Comparison of ENCODE assay signal across 17 cellular contexts in genomic region chr2:233813236-233814062, GRCh38. TPM values are rescaled to one million over a fixed set of nuclear protein-coding genes. Genes with fewer than 3 reads are reported as not detected.
"Had no signal": no experiment of that assay in that cellular context is flagged by ENCODE, and none has a peak within 500 bp of the region (broad histone marks: within the 10 kb centered on the region; RNA-seq: fewer than 3 reads in every experiment).

No MANE protein-coding gene starts in this region.

- H3K36me3 ChIP-seq: brain microvascular endothelial cell, left lung, pancreas, SJCRH30, upper lobe of left lung had no signal

- ATAC-seq: left lung; pancreas; stimulated activated memory B cell treated with anti-CD40 and anti-IgM and Interleukin-4, amounts not matched to agents 10 μg/mL and 1 μg/mL and 100 μg/mL, for 72 hours had no signal

- H3K27ac ChIP-seq: brain microvascular endothelial cell, left lung, pancreas, SJCRH30, upper lobe of left lung had no signal

- H3K4me3 ChIP-seq: left lung, pancreas, SJCRH30, smooth muscle cell, upper lobe of left lung had no signal

- DNase-seq: activated CD8-positive, alpha-beta T cell treated with anti-CD3 and anti-CD28 coated beads for 36 hours; activated gamma-delta T cell; amygdala; cerebellar nuclear complex; immature natural killer cell; retina; SJCRH30; substantia nigra had no signal

- H3K27me3 ChIP-seq: brain microvascular endothelial cell, pancreas, SJCRH30, upper lobe of left lung had no signal

- H3K9me3 ChIP-seq: pancreas, SJCRH30, upper lobe of left lung had no signal

- H3K4me1 ChIP-seq: left lung, pancreas, upper lobe of left lung had no signal

RNA-seq across cellular contexts. Expression of gene MROH2A, which starts 35.3 kb away (rescaled TPM):
- total RNA-seq: activated CD8-positive, alpha-beta T cell treated with anti-CD3 and anti-CD28 coated beads for 36 hours; dermis blood vessel endothelial cell; neural crest cell; pancreas; SJCRH30; smooth muscle cell; T-helper 2 cell treated with Interferon-gamma antibody and Interleukin-4, amounts not matched to agents 100 ng/mL and 5 ng/mL, for 36 hours; upper lobe of left lung had no signal

RNA-seq across cellular contexts. Expression of gene UGT1A1, which starts 53.4 kb away (rescaled TPM):
- total RNA-seq: activated CD8-positive, alpha-beta T cell treated with anti-CD3 and anti-CD28 coated beads for 36 hours; dermis blood vessel endothelial cell; neural crest cell; SJCRH30; smooth muscle cell; T-helper 2 cell treated with Interferon-gamma antibody and Interleukin-4, amounts not matched to agents 100 ng/mL and 5 ng/mL, for 36 hours had no signal
